Comparison of ENCODE assay signal across 17 cellular contexts in genomic region chr1:207670192-207670591, GRCh38. TPM values are rescaled to one million over a fixed set of nuclear protein-coding genes. Genes with fewer than 3 reads are reported as not detected.
DNase-seq lines count a peak whose midpoint lies in the region; ATAC-seq and TF ChIP-seq lines count a peak whose summit lies in the region.
"Had no signal": no experiment of that assay in that cellular context is flagged by ENCODE, and none has a peak within 500 bp of the region (broad histone marks: within the 10 kb centered on the region; RNA-seq: fewer than 3 reads in every experiment).

No MANE protein-coding gene starts in this region.

- H3K9me3 Mint-ChIP-seq in WTC11 = peaks cover 21% of the 10 kb centered on the region
- H3K9me3 Mint-ChIP-seq: immature natural killer cell had no signal

- no peaks in the 10 kb centered on the region for H3K36me3 ChIP-seq in Peyer's patch
- H3K36me3 ChIP-seq: HAP-1, upper lobe of left lung had no signal

- H3K9me3 ChIP-seq in Peyer's patch = no peaks in the 10 kb centered on the region
- H3K9me3 ChIP-seq: HAP-1, mucosa of descending colon, psoas muscle, upper lobe of left lung had no signal

- H3K4me1 Mint-ChIP-seq in WTC11 = peaks cover 40% of the 10 kb centered on the region
- H3K4me1 Mint-ChIP-seq: immature natural killer cell had no signal

- H3K27ac Mint-ChIP-seq in WTC11 = no peak overlapping the region
- H3K27ac Mint-ChIP-seq: immature natural killer cell had no signal

- H3K36me3 Mint-ChIP-seq in WTC11 = peaks cover 22% of the 10 kb centered on the region
- H3K36me3 Mint-ChIP-seq: immature natural killer cell had no signal

- no peak overlapping the region for H3K27ac ChIP-seq in Peyer's patch
- H3K27ac ChIP-seq: psoas muscle, upper lobe of left lung had no signal

- peaks cover 0 to 6% (median 2%) of the 10 kb centered on the region in 4 donors for H3K4me1 ChIP-seq in Peyer's patch
- H3K4me1 ChIP-seq: psoas muscle had no signal

- ATAC-seq in GM18498 (IDR thresholded peaks at IDR 0.05; ENCODE audit: unreplicated experiment) (peak; percentile 74), GM19463 (IDR thresholded peaks at IDR 0.05; ENCODE audit: unreplicated experiment) (peak; percentile 63), HG02840 (IDR thresholded peaks at IDR 0.05; ENCODE audit: low FRiP score, unreplicated experiment) (peak; percentile 81), WTC11 (no peak), GM21381 (IDR thresholded peaks at IDR 0.05; ENCODE audit: unreplicated experiment) (no peak)
- ATAC-seq: mucosa of descending colon, psoas muscle had no signal

- peaks cover 25% of the 10 kb centered on the region for H3K27me3 Mint-ChIP-seq in WTC11 (ENCODE audit: low read depth)

- CTCF ChIA-PET in WTC11 (lab: Charles Lee) = interaction anchor here (3.5 kb wide), 1 partner anchor 29 kb away, joined by 10 read pairs; no protein-coding TSS in a partner anchor

- TF ChIP-seq CTCF in WTC11 (IDR thresholded peaks at IDR 0.05) (no peak), Peyer's patch (IDR thresholded peaks at IDR 0.05) (no peak)

- POLR2A ChIA-PET in WTC11 (lab: Charles Lee) = no interaction called here

- DNase-seq in WTC11 (ENCODE audit: low spot score) (no peak), Peyer's patch (no peak), occipital lobe (lab: John Stamatoyannopoulos, UW) (no peak)
- DNase-seq in activated CD8-positive, alpha-beta memory T cell treated with anti-CD3 and anti-CD28 coated beads for 24 hours = no peak
- DNase-seq: immature natural killer cell; Karpas-422; mucosa of descending colon; NCI-H1694 treated with DMSO at 0.1 percent for 48 hours; psoas muscle; SIG-M5; stimulated activated CD8-positive, alpha-beta memory T cell treated with anti-CD3 and anti-CD28 coated beads, Interleukin-4, amount 100 ng/mL, for 48 hours had no signal

- H3K27me3 ChIP-seq in Peyer's patch = peaks cover 0 to 10% of the 10 kb centered on the region in 2 donors

- no peak for TF ChIP-seq POLR2A in Peyer's patch (IDR thresholded peaks at IDR 0.05)

- H3K4me3 ChIP-seq in Peyer's patch = no peak overlapping the region
- H3K4me3 ChIP-seq: HAP-1, mucosa of descending colon had no signal

- peak overlapping the region; percentile 63 for H3K4me3 Mint-ChIP-seq in WTC11
- H3K4me3 Mint-ChIP-seq: immature natural killer cell had no signal

TF ChIP-seq in WTC11, 78 proteins besides CTCF, POLR2A, EP300 and RAD21:
- no peak for TF ChIP-seq ZNF219 (CRISPR knock-in tag; IDR thresholded peaks at IDR 0.05; ENCODE audit: borderline replicate concordance)
- no peak for TF ChIP-seq FOXK1 (CRISPR knock-in tag; IDR thresholded peaks at IDR 0.05)
- no peak for TF ChIP-seq RORB (CRISPR knock-in tag; IDR thresholded peaks at IDR 0.05)
- TF ChIP-seq NR2C2 (CRISPR knock-in tag; IDR thresholded peaks at IDR 0.05) = no peak
- TF ChIP-seq CREB1 (CRISPR knock-in tag; IDR thresholded peaks at IDR 0.05) = no peak
- TF ChIP-seq E2F4 (CRISPR knock-in tag; IDR thresholded peaks at IDR 0.05; ENCODE audit: borderline replicate concordance, low read depth) = no peak
- no peak for TF ChIP-seq ATF6 (CRISPR knock-in tag; IDR thresholded peaks at IDR 0.05)
- TF ChIP-seq ZSCAN18 (CRISPR knock-in tag; IDR thresholded peaks at IDR 0.05) = no peak
- no peak for TF ChIP-seq ATF3 (CRISPR knock-in tag; conservative IDR thresholded peaks at IDR 0.05)
- TF ChIP-seq ZBTB21 (CRISPR knock-in tag; IDR thresholded peaks at IDR 0.05; ENCODE audit: borderline replicate concordance) = no peak
- no peak for TF ChIP-seq FOXP1 (CRISPR knock-in tag; IDR thresholded peaks at IDR 0.05; ENCODE audit: borderline replicate concordance)
- no peak for TF ChIP-seq NFYB (CRISPR knock-in tag; conservative IDR thresholded peaks at IDR 0.05; ENCODE audit: low read depth)
- TF ChIP-seq USF1 (CRISPR knock-in tag; IDR thresholded peaks at IDR 0.05) = no peak
- no peak for TF ChIP-seq FOXP4 (CRISPR knock-in tag; IDR thresholded peaks at IDR 0.05)

RNA-seq across cellular contexts. Expression of gene CR1L, which starts 25.3 kb away (rescaled TPM):
- total RNA-seq in WTC11 (2021) (12.5 to 16.5 TPM (median 13.7 TPM) in 3 replicates), Peyer's patch (not detected), occipital lobe (0.16 TPM)
- total RNA-seq: mucosa of descending colon, psoas muscle had no signal

Comparison
In these comparisons a context has a peak if more than half of its experiments do, and no peak if none do; other contexts are left out.
1. ATAC-seq: peak in GM18498 (single experiment), GM19463 (single experiment) and HG02840 (single experiment); none in WTC11 (single experiment) and GM21381 (single experiment).